ENCODE assay signal across 11 cellular contexts in the genomic region with DNA sequence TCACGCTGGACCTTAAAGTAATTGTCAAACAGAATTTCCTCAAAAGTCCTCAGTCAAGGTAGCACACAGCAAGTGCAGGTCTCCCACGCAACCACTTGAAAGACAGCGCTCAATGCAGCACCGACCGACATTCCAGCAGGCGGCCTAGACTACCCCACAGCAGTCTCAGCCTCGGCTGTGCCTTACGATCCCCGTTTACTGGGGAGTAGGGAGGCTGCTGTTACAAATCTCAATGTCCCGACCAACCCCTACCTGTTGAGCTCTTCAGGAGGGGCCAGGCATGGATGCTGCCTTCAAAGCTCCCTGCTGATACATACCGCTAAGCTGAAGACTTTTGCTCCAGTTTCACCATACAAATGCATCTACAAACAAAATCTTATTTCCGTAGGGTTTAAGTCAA. TPM values are rescaled to one million over a fixed set of nuclear protein-coding genes. Genes with fewer than 3 reads are reported as not detected.
DNase-seq lines count a peak whose midpoint lies in the region; ATAC-seq, FAIRE-seq and TF ChIP-seq lines count a peak whose summit lies in the region.
"Had no signal": no experiment of that assay in that cellular context is flagged by ENCODE, and none has a peak within 500 bp of the region (broad histone marks: within the 10 kb centered on the region; RNA-seq: fewer than 3 reads in every experiment).

No MANE protein-coding gene starts in this region.

- peaks cover 18% of the 10 kb centered on the region for H3K36me3 ChIP-seq in lower lobe of right lung
- H3K36me3 ChIP-seq in subcutaneous abdominal adipose tissue (ENCODE audit: control insufficient read depth in 5 of 5, insufficient read depth in 5 of 5, low read length in 5 of 5): peaks cover 0 to 16% (median 13%) of the 10 kb centered on the region in 5 donors

- no peaks in the 10 kb centered on the region for H3K27me3 ChIP-seq in lower lobe of right lung (ENCODE audit: low read depth)
- H3K27me3 ChIP-seq in subcutaneous abdominal adipose tissue (ENCODE audit: control insufficient read depth in 5 of 5, insufficient read depth in 4 of 5, low read length in 5 of 5): no peaks in the 10 kb centered on the region

- H3K9me3 ChIP-seq in lower lobe of right lung: no peaks in the 10 kb centered on the region
- H3K9me3 ChIP-seq in subcutaneous abdominal adipose tissue (ENCODE audit: control insufficient read depth in 5 of 5, low read length in 5 of 5): no peaks in the 10 kb centered on the region
- H3K9me3 ChIP-seq: A549 had no signal

- H3K4me3 ChIP-seq in lower lobe of right lung (no peak overlapping the region), subcutaneous abdominal adipose tissue (ENCODE audit: low read depth in 1 of 5, low read length in 5 of 5) (no peak overlapping the region)
- H3K4me3 ChIP-seq: A549 had no signal

- TF ChIP-seq CTCF in lower lobe of right lung (IDR thresholded peaks at IDR 0.05): no peak

- ATAC-seq in lower lobe of right lung: peak in 1 of 2 donors; percentile 35
- ATAC-seq in esophagus mucosa: no peak
- ATAC-seq: A549 had no signal

- peak overlapping the region; percentile 87 for H3K27ac ChIP-seq in lower lobe of right lung
- peak overlapping the region; percentile 84 for H3K27ac ChIP-seq in subcutaneous abdominal adipose tissue (ENCODE audit: low read depth, low read length)
- H3K27ac ChIP-seq: A549 had no signal

- H3K4me1 ChIP-seq in lower lobe of right lung: peaks cover 96% of the 10 kb centered on the region
- peaks cover 19 to 84% (median 40%) of the 10 kb centered on the region in 5 donors for H3K4me1 ChIP-seq in subcutaneous abdominal adipose tissue (ENCODE audit: control insufficient read depth in 5 of 5, insufficient read depth in 5 of 5, low read length in 5 of 5)

- intact Hi-C loops in lower lobe of right lung (cut with DNase I): no loop called here

- peak overlapping the region in 1 of 5 donors; percentile 23 for H3K9ac ChIP-seq in subcutaneous abdominal adipose tissue (ENCODE audit: low read length in 5 of 5)

- no peak for FAIRE-seq in GM19239 (lab: Jason Lieb, UNC)
- FAIRE-seq: A549 had no signal

- peak; percentile 60 for DNase-seq in activated CD8-positive, alpha-beta memory T cell treated with anti-CD3 and anti-CD28 coated beads, Interleukin-2, amount 50 U/mL, for 4 hours
- no peak for DNase-seq in activated CD8-positive, alpha-beta memory T cell treated with anti-CD3 and anti-CD28 coated beads, Interleukin-2, amount 50 U/mL, for 48 hours
- DNase-seq in activated naive CD4-positive, alpha-beta T cell treated with Interleukin-2 at 50 U/mL for 16 hours: peak; percentile 45
- no peak for DNase-seq in lower lobe of right lung
- DNase-seq in foreskin melanocyte: no peak
- no peak for DNase-seq in GM19239 (ENCODE audit: insufficient read length, low spot score)
- DNase-seq: NCI-H2029, SHP77 treated with DMSO at 0.1 percent for 48 hours had no signal

RNA-seq across cellular contexts. Expression of a gene that starts 21.8 kb away (rescaled TPM):
- total RNA-seq in lower lobe of right lung (34.5 TPM), esophagus mucosa (51.4 TPM)

RNA-seq across cellular contexts. Expression of a gene that starts 38.8 kb away (rescaled TPM):
- total RNA-seq in lower lobe of right lung: 28.2 TPM
- 26.4 TPM for total RNA-seq in esophagus mucosa

Comparison
In these comparisons a context has a peak if more than half of its experiments do, and no peak if none do; other contexts are left out.
1. DNase-seq: peak in activated CD8-positive, alpha-beta memory T cell treated with anti-CD3 and anti-CD28 coated beads, Interleukin-2, amount 50 U/mL, for 4 hours (single experiment) and activated naive CD4-positive, alpha-beta T cell treated with Interleukin-2 at 50 U/mL for 16 hours (single experiment); none in activated CD8-positive, alpha-beta memory T cell treated with anti-CD3 and anti-CD28 coated beads, Interleukin-2, amount 50 U/mL, for 48 hours (single experiment), lower lobe of right lung (single experiment), foreskin melanocyte (single experiment) and GM19239 (single experiment).